8 cellular contexts compared by ENCODE assay signal in the genomic region with DNA sequence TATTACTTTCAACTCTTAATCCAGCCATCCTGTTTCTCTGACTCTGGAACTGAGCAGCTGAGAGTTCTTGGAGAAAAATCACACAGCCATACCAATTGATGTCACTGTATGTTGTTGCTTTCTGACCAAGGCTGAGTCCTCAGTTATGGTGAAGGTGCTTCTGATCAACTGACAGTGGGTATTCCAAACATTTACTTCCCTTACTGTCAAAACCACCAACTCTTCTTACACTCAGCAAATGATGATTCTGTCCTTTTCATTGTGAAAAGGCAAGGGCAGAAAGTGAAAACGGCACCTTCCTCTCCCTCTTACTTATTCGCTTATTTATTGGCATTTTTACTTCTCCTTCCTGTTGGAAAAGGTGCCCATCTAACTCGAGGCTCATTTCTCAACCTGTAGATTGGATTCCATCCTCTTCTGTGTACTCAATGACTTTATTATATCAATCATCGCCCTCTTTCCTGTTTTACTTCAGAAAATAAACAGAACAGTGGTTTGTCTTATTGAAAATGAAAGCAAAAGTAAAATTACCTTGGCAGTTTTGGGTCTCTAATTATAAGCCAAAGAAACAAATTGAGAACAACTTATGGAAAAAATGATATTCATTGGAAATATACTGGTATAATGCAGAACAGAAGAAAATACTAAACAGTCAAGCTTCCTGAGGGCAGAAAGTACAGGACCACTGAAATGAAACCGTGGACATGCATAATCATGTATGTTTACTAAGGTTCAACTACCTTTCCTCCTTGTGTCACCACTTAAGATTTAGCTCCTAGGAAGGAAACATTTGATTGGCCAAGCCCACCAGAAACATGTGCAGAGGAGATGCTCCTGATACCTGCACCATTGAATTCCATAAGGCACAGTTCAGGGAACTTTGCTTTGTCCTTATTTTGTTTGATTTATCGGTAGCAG.
DNase-seq lines count a peak whose midpoint lies in the region; ATAC-seq, FAIRE-seq and TF ChIP-seq lines count a peak whose summit lies in the region.

No MANE protein-coding gene starts in this region.

- no peaks in the 10 kb centered on the region for H3K79me2 ChIP-seq in PC-3 (ENCODE audit: low read length)

- peak overlapping the region; percentile 89 for H3K4me2 ChIP-seq in PC-3 (ENCODE audit: low read length)

- no peaks in the 10 kb centered on the region for H3K9me2 ChIP-seq in PC-3 (replicated peaks; ENCODE audit: low read length)

- no peak for FAIRE-seq in D721Med (lab: Jason Lieb, UNC)

- CTCF ChIA-PET in PC-3 (lab: Charles Lee) = interaction anchor here (1.0 to 1.2 kb wide), 4 partner anchors 64 to 126 kb away, joined by 3 to 7 read pairs (median 4); a partner anchor contains a TSS

- no TSS peak for BruUV-seq in PC-3 (replicated peaks; lab: Mats Ljungman, UMichigan)

- peak overlapping the region; percentile 67 for H3K4me3 ChIP-seq in PC-3 (ENCODE audit: low read length)
- H3K4me3 ChIP-seq in epithelial cell of proximal tubule (ENCODE audit: low read depth, low read length) = peak overlapping the region; percentile 49

- TF ChIP-seq CTCF in PC-3 (conservative IDR thresholded peaks at IDR 0.05; ENCODE audit: low read depth, low read length) = no peak
- no peak for TF ChIP-seq CTCF in epithelial cell of proximal tubule (conservative IDR thresholded peaks at IDR 0.05; ENCODE audit: low read depth, low read length)
- no peak for TF ChIP-seq CTCF in GM13976 (IDR thresholded peaks at IDR 0.05; ENCODE audit: borderline replicate concordance, control extremely low read depth, extremely low read depth, insufficient read depth, missing control alignments)
- TF ChIP-seq CTCF in D721Med (IDR thresholded peaks at IDR 0.05; ENCODE audit: insufficient read depth, missing control alignments) = no peak

- H2AFZ ChIP-seq in PC-3 (ENCODE audit: low read length) = peak overlapping the region; percentile 80

- in situ Hi-C loops in GM13976 (cut with MboI; ENCODE audit: low sequenced_read_pairs, unreplicated experiment) = loop anchor here (5.0 kb wide), 1 partner anchor 121 kb away; no protein-coding TSS in a partner anchor

- DNase-seq in A172 (ENCODE audit: low spot score) (peak; percentile 20), PC-3 (peak; percentile 68), epithelial cell of proximal tubule (ENCODE audit: low read depth) (no peak), sciatic nerve (ENCODE audit: low spot score) (no peak), NOMO-1 treated with DMSO at 0.1 percent for 48 hours (lab: John Stamatoyannopoulos, UW; ENCODE audit: unreplicated experiment) (no peak), GM13976 (ENCODE audit: low spot score) (no peak), D721Med (ENCODE audit: insufficient read length, low spot score) (no peak)

- H3K36me3 ChIP-seq in PC-3 (ENCODE audit: low read depth, low read length) = no peaks in the 10 kb centered on the region

- H3K4me1 ChIP-seq in PC-3 (ENCODE audit: insufficient read depth, low read length) = peaks cover 37% of the 10 kb centered on the region

- no peaks in the 10 kb centered on the region for H4K20me1 ChIP-seq in PC-3 (ENCODE audit: low read length)

- H3K27me3 ChIP-seq in PC-3 (ENCODE audit: low read length) = no peaks in the 10 kb centered on the region

- peak overlapping the region; percentile 9; the same call in 1 of the 2 replicates for H3K9ac ChIP-seq in PC-3 (ENCODE audit: low read length)

- no peaks in the 10 kb centered on the region for H3K9me3 ChIP-seq in PC-3 (ENCODE audit: low read length)

- no peaks in the 10 kb centered on the region for H3F3A ChIP-seq in PC-3 (ENCODE audit: low read length, unreplicated experiment)

- POLR2A ChIA-PET in PC-3 (lab: Charles Lee; ENCODE audit: unreplicated experiment) = interaction anchor here (0.6 kb wide), 1 partner anchor 128 kb away, joined by 4 read pairs; no protein-coding TSS in a partner anchor

- peak; percentile 12 for ATAC-seq in GM21515 (IDR thresholded peaks at IDR 0.05; ENCODE audit: unreplicated experiment)
- peak; percentile 62 for ATAC-seq in PC-3
- peak; percentile 46 for ATAC-seq in sciatic nerve

- intact Hi-C loops in PC-3 (cut with micrococcal nuclease) (loop anchor here (2.0 to 5.0 kb wide), 2 partner anchors 58 to 261 kb away; a partner anchor contains a TSS), sciatic nerve (cut with DNase I) (loop anchor here (10.0 kb wide), 1 partner anchor 128 kb away; no protein-coding TSS in a partner anchor)

- peak overlapping the region; percentile 25 for H3K27ac ChIP-seq in PC-3 (ENCODE audit: low read length)

Comparison
In these comparisons a context has a peak if more than half of its experiments do, and no peak if none do; other contexts are left out.
1. DNase-seq: peak in A172 (single experiment) and PC-3 (single experiment); none in epithelial cell of proximal tubule (single experiment), sciatic nerve (single experiment), NOMO-1 treated with DMSO at 0.1 percent for 48 hours (single experiment), GM13976 (single experiment) and D721Med (single experiment).
2. ATAC-seq: peak in every context shown above with its lines; median percentile 62 in PC-3; 46 in sciatic nerve; 12 in GM21515.